Comparison of ENCODE assay signal across 2 cellular contexts in genomic region chr15:72487070-72487797, GRCh38.
TF ChIP-seq lines count a peak whose summit lies in the region.

No MANE protein-coding gene starts in this region.

TF ChIP-seq in GM23338, 12 proteins besides CTCF, POLR2A, EP300 and RAD21:
- TF ChIP-seq ZNF462 (CRISPR knock-in tag; IDR thresholded peaks at IDR 0.05): no peak
- no peak for TF ChIP-seq CREB1 (CRISPR knock-in tag; IDR thresholded peaks at IDR 0.05; ENCODE audit: low read depth)
- TF ChIP-seq POLR2AphosphoS5 (IDR thresholded peaks at IDR 0.05; ENCODE audit: low read depth): no peak

TF ChIP-seq in HepG2, 621 proteins besides CTCF, POLR2A, EP300 and RAD21:
- TF ChIP-seq CCDC6 (CRISPR knock-in tag; IDR thresholded peaks at IDR 0.05) (no peak), ZNF678 (CRISPR knock-in tag; IDR thresholded peaks at IDR 0.05) (no peak), ZNF550 (CRISPR knock-in tag; IDR thresholded peaks at IDR 0.05; ENCODE audit: borderline replicate concordance) (no peak), ZNF720 (CRISPR knock-in tag; IDR thresholded peaks at IDR 0.05) (no peak), NR2C2 (CRISPR knock-in tag; IDR thresholded peaks at IDR 0.05; ENCODE audit: borderline replicate concordance) (no peak), MIER2 (CRISPR knock-in tag; IDR thresholded peaks at IDR 0.05) (no peak), ZNF264 (CRISPR knock-in tag; IDR thresholded peaks at IDR 0.05) (no peak), ZNF816 (CRISPR knock-in tag; IDR thresholded peaks at IDR 0.05; ENCODE audit: borderline replicate concordance) (no peak), ZNF101 (CRISPR knock-in tag; IDR thresholded peaks at IDR 0.05; ENCODE audit: borderline replicate concordance, low read depth) (no peak), RNF219 (CRISPR knock-in tag; IDR thresholded peaks at IDR 0.05) (no peak), TCF7L2 (IDR thresholded peaks at IDR 0.05; ENCODE audit: low read depth, low read length) (no peak), ETS1 (CRISPR knock-in tag; IDR thresholded peaks at IDR 0.05) (no peak), GLI4 (CRISPR knock-in tag; IDR thresholded peaks at IDR 0.05; ENCODE audit: borderline replicate concordance) (no peak), SP140L (CRISPR knock-in tag; IDR thresholded peaks at IDR 0.05; ENCODE audit: borderline replicate concordance) (no peak), ASH2L (IDR thresholded peaks at IDR 0.05; ENCODE audit: insufficient read length, low read depth, low read length) (no peak), SP1 (IDR thresholded peaks at IDR 0.05) (no peak), SP1 (CRISPR knock-in tag; IDR thresholded peaks at IDR 0.05) (no peak), NR2F2 (IDR thresholded peaks at IDR 0.05; ENCODE audit: borderline replicate concordance, low read depth) (no peak), ZNF850 (CRISPR knock-in tag; conservative IDR thresholded peaks at IDR 0.05) (no peak), ZNF576 (CRISPR knock-in tag; IDR thresholded peaks at IDR 0.05) (no peak), ZNF383 (CRISPR knock-in tag; IDR thresholded peaks at IDR 0.05; ENCODE audit: borderline replicate concordance) (no peak)
